ENCODE assay signal across 1 cellular context in genomic region chr13:102879793-102880499, GRCh38.
TF ChIP-seq lines count a peak whose summit lies in the region.

No MANE protein-coding gene starts in this region.

TF ChIP-seq in K562, 482 proteins besides CTCF, POLR2A, EP300 and RAD21 (continued from another document):
- TF ChIP-seq CHD7 (IDR thresholded peaks at IDR 0.05; ENCODE audit: low read depth, low read length), result no peak
